8 cellular contexts compared by ENCODE assay signal in genomic region chr18:59139291-59139614, GRCh38. TPM values are rescaled to one million over a fixed set of nuclear protein-coding genes. Genes with fewer than 3 reads are reported as not detected.
DNase-seq lines count a peak whose midpoint lies in the region; ATAC-seq and TF ChIP-seq lines count a peak whose summit lies in the region.

No MANE protein-coding gene starts in this region.

- TF ChIP-seq CTCF in dorsolateral prefrontal cortex (IDR thresholded peaks at IDR 0.05 in 54 of 56, conservative IDR thresholded peaks at IDR 0.05 in 2 of 56; ENCODE audit: low read depth in 1 of 56, partially characterized antibody in 56 of 56) = no peak
- no peak for TF ChIP-seq CTCF in lower lobe of right lung (IDR thresholded peaks at IDR 0.05)

- ATAC-seq in GM19328 (IDR thresholded peaks at IDR 0.05; ENCODE audit: unreplicated experiment) (peak; percentile 74), HG03457 (IDR thresholded peaks at IDR 0.05; ENCODE audit: unreplicated experiment) (peak; percentile 64), lower lobe of right lung (peak; percentile 95 to 96)

- no peaks in the 10 kb centered on the region for H3K9me3 ChIP-seq in lower lobe of right lung

- H3K36me3 ChIP-seq in lower lobe of right lung = no peaks in the 10 kb centered on the region

- H3K27ac ChIP-seq in dorsolateral prefrontal cortex = peak overlapping the region; percentile 52 to 96 (median 88)
- H3K27ac ChIP-seq in lower lobe of right lung = peak overlapping the region; percentile 84

- H3K27me3 ChIP-seq in dorsolateral prefrontal cortex = peaks cover 0 to 7% (median 0%) of the 10 kb centered on the region in 45 donors
- peaks cover 9% of the 10 kb centered on the region for H3K27me3 ChIP-seq in lower lobe of right lung (ENCODE audit: low read depth)

- peak; percentile 94 for DNase-seq in Ammon's horn (ENCODE audit: low spot score)
- DNase-seq in NCI-H748 (lab: John Stamatoyannopoulos, UW; ENCODE audit: unreplicated experiment) = peak; percentile 98
- DNase-seq in activated CD4-positive, alpha-beta T cell treated with anti-CD3 and anti-CD28 coated beads, Interleukin-2, amount 50 U/mL, for 24 hours (ENCODE audit: low read depth in 1 of 2, low spot score in 1 of 2) = peak; percentile 89 to 91
- peak; percentile 70 to 92 (median 90) for DNase-seq in dorsolateral prefrontal cortex
- peak; percentile 93 for DNase-seq in lower lobe of right lung
- DNase-seq in stimulated activated CD4-positive, alpha-beta T cell treated with anti-CD3 and anti-CD28 coated beads, TNF-alpha, amount 100 ng/mL, for 4 hours (ENCODE audit: low read depth in 3 of 3) = peak in 2 of 3 experiments; percentile 86 to 88

- intact Hi-C loops in dorsolateral prefrontal cortex (cut with DNase I) (loop anchor here (2.0 to 5.0 kb wide), 3 partner anchors 47 to 220 kb away; partner anchors contain the start of gene LMAN1 (in 1 of the 2)), lower lobe of right lung (cut with DNase I) (no loop called here)

- peaks cover 15% of the 10 kb centered on the region for H3K4me1 ChIP-seq in lower lobe of right lung

- H3K4me3 ChIP-seq in dorsolateral prefrontal cortex (peak overlapping the region; percentile 70 to 99 (median 91)), lower lobe of right lung (peak overlapping the region; percentile 79)

RNA-seq across cellular contexts. Expression of gene SEC11C, which starts 0.4 kb away (rescaled TPM):
- total RNA-seq in dorsolateral prefrontal cortex = 100 to 1,000 TPM in 61 of 120 experiments, 10 to 100 TPM in 59; 57.2 to 173 (median 101) TPM
- 76.3 TPM for total RNA-seq in lower lobe of right lung

Comparison
In these comparisons a context has a peak if more than half of its experiments do, and no peak if none do; other contexts are left out.
1. Peak in every context shown above with its lines: DNase-seq, ATAC-seq, H3K4me3 ChIP-seq and H3K27ac ChIP-seq.